In the genomic region with DNA sequence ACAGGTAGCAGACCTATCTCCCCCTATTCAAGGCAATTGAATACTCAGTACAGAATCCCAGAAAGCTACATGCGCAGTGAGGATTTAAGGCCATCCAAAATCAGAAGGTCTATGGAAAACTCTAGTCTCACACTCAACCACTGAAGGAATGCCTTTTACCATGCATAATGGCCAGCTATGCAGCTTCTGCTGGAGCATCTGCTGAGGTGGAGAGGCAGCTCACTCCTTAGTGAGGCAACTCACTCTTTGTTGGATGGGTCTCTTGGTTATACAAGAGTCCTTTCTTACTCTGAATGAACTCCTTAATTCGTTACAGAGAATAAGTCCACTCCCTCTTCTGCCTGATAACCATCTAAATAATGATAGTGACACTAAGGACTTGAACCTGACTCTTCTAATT, we compare ENCODE assay signal across 18 cellular contexts.
DNase-seq lines count a peak whose midpoint lies in the region; ATAC-seq, FAIRE-seq and TF ChIP-seq lines count a peak whose summit lies in the region.
"Had no signal": no experiment of that assay in that cellular context is flagged by ENCODE, and none has a peak within 500 bp of the region (broad histone marks: within the 10 kb centered on the region; RNA-seq: fewer than 3 reads in every experiment).

No MANE protein-coding gene starts in this region.

- no peaks in the 10 kb centered on the region for H3K4me1 Mint-ChIP-seq in activated T-helper 2 cell treated with anti-CD3 and anti-CD28 coated beads, Interferon-gamma antibody, Interleukin-2, Interleukin-4, amounts not matched to agents 10 μg/mL and 5 μg/mL and 100 μg/mL, durations not matched to agents 14 hours and 24 hours and 36 hours (ENCODE audit: low read depth)
- no peaks in the 10 kb centered on the region for H3K4me1 Mint-ChIP-seq in CD8-positive, alpha-beta T cell (ENCODE audit: low read depth)
- H3K4me1 Mint-ChIP-seq: CD8-positive, alpha-beta memory T cell had no signal

- H3K36me3 ChIP-seq in SK-N-SH (replicated peaks in 1 of 2; ENCODE audit: control insufficient read depth in 1 of 2, insufficient read depth in 2 of 2, low read length in 1 of 2) (no peaks in the 10 kb centered on the region), IMR-90 (ENCODE audit: control insufficient read depth, insufficient read depth, low read length) (no peaks in the 10 kb centered on the region), H1 (ENCODE audit: control insufficient read depth in 2 of 4, insufficient read depth in 4 of 4, low read length in 3 of 4) (no peaks in the 10 kb centered on the region)
- H3K36me3 ChIP-seq in CD8-positive, alpha-beta T cell (ENCODE audit: insufficient read depth, low read length): no peaks in the 10 kb centered on the region
- H3K36me3 ChIP-seq: BE2C had no signal

- DNase-seq in SK-N-SH (no peak), IMR-90 (no peak), H1 (ENCODE audit: low read depth in 1 of 2, low spot score in 2 of 2) (no peak), NCI-H82 treated with DMSO at 0.1 percent for 48 hours (lab: John Stamatoyannopoulos, UW; ENCODE audit: unreplicated experiment) (no peak)
- DNase-seq in activated T-helper 2 cell treated with anti-CD3 and anti-CD28 coated beads, Interferon-gamma antibody, Interleukin-2, Interleukin-4, amounts not matched to agents 10 μg/mL and 5 μg/mL and 100 μg/mL, durations not matched to agents 14 hours and 24 hours and 36 hours (ENCODE audit: low spot score): no peak
- no peak for DNase-seq in CD8-positive, alpha-beta T cell
- DNase-seq: 8988T; ACHN; BE2C; Caco-2; CD8-positive, alpha-beta memory T cell; DND-41; GF-D8; H7 had no signal

- H3K14ac ChIP-seq in IMR-90 (replicated peaks; ENCODE audit: low read depth, low read length) (no peak overlapping the region; the same call in 1 of the 2 replicates), H1 (ENCODE audit: insufficient read length) (no peak overlapping the region)

- H2BK120ac ChIP-seq in IMR-90 (ENCODE audit: low read depth, low read length) (no peak overlapping the region), H1 (replicated peaks; ENCODE audit: low read depth, low read length) (no peak overlapping the region)

- H3K9me1 ChIP-seq in IMR-90 (ENCODE audit: insufficient read depth, low read length): peaks cover 3% of the 10 kb centered on the region; the same call in 1 of the 2 replicates

- 0 out of 4 replicates have a peak overlapping the region, but pooled peaks of 1 of the 2 experiments have one; percentile 31 for H3K27ac ChIP-seq in SK-N-SH (ENCODE audit: low read depth in 2 of 2, low read length in 1 of 2)
- no peak overlapping the region for H3K27ac ChIP-seq in IMR-90 (ENCODE audit: insufficient read depth, low read length)
- H3K27ac ChIP-seq in H1 (ENCODE audit: low read depth, low read length): no peak overlapping the region
- H3K27ac ChIP-seq in CD8-positive, alpha-beta T cell (ENCODE audit: low read depth, low read length): no peak overlapping the region
- H3K27ac ChIP-seq: C4-2B had no signal

- H2AK9ac ChIP-seq in IMR-90 (replicated peaks; ENCODE audit: low read depth, low read length, poor library complexity): no peak overlapping the region

- H4K91ac ChIP-seq in IMR-90 (ENCODE audit: insufficient read depth, low read depth, low read length): no peak overlapping the region; the same call in 1 of the 2 replicates
- no peak overlapping the region for H4K91ac ChIP-seq in H1 (replicated peaks; ENCODE audit: insufficient read length, low read length)

- no TSS peak for BruUV-seq in IMR-90 (replicated peaks; lab: Mats Ljungman, UMichigan)

- H4K5ac ChIP-seq in IMR-90 (ENCODE audit: low read depth, low read length): no peak overlapping the region
- H4K5ac ChIP-seq in H1 (ENCODE audit: insufficient read length, low read depth, low read length): no peak overlapping the region

- 0 out of 2 replicates have a peak overlapping the region, but pooled peaks have one; percentile 53 for H3K4ac ChIP-seq in IMR-90 (ENCODE audit: low read depth, low read length)
- no peak overlapping the region for H3K4ac ChIP-seq in H1 (replicated peaks; ENCODE audit: insufficient read length, low read depth, low read length)

- intact Hi-C loops in IMR-90 (cut with micrococcal nuclease): loop anchor here (10.0 kb wide), 1 partner anchor 288 kb away; a partner anchor contains a TSS
- intact Hi-C loops in activated T-helper 2 cell treated with anti-CD3 and anti-CD28 coated beads, Interferon-gamma antibody, Interleukin-2, Interleukin-4, amounts not matched to agents 10 μg/mL and 5 μg/mL and 100 μg/mL, durations not matched to agents 14 hours and 24 hours and 36 hours (cut with micrococcal nuclease): no loop called here
- intact Hi-C loops in CD8-positive, alpha-beta T cell (cut with DNase I, micrococcal nuclease): no loop called here

- no peak for TF ChIP-seq RAD21 in SK-N-SH (IDR thresholded peaks at IDR 0.05; ENCODE audit: low read length)
- TF ChIP-seq RAD21 in IMR-90 (IDR thresholded peaks at IDR 0.05; ENCODE audit: low read length): no peak
- TF ChIP-seq RAD21 in H1 (IDR thresholded peaks at IDR 0.05 in 1 of 2, conservative IDR thresholded peaks at IDR 0.05 in 1 of 2; ENCODE audit: low read depth in 2 of 2, low read length in 2 of 2): no peak

- FAIRE-seq in H1 (lab: Jason Lieb, UNC): no peak
- FAIRE-seq: GM19239 had no signal

- no peak overlapping the region for H3K4me2 ChIP-seq in SK-N-SH
- no peak overlapping the region for H3K4me2 ChIP-seq in IMR-90 (ENCODE audit: low read depth, low read length)
- no peak overlapping the region for H3K4me2 ChIP-seq in H1 (ENCODE audit: insufficient read depth in 1 of 2, low read depth in 2 of 2, low read length in 2 of 2)

- H3K9ac ChIP-seq in SK-N-SH: no peak overlapping the region
- H3K9ac ChIP-seq in IMR-90 (ENCODE audit: low read depth, low read length): no peak overlapping the region
- no peak overlapping the region for H3K9ac ChIP-seq in H1 (replicated peaks in 1 of 4; ENCODE audit: extremely low read depth in 1 of 4, low read depth in 3 of 4, low read length in 3 of 4)

- H3K4me3 Mint-ChIP-seq in activated T-helper 2 cell treated with anti-CD3 and anti-CD28 coated beads, Interferon-gamma antibody, Interleukin-2, Interleukin-4, amounts not matched to agents 10 μg/mL and 5 μg/mL and 100 μg/mL, durations not matched to agents 14 hours and 24 hours and 36 hours (ENCODE audit: low read depth): no peak overlapping the region
- no peak overlapping the region for H3K4me3 Mint-ChIP-seq in CD8-positive, alpha-beta T cell
- H3K4me3 Mint-ChIP-seq: CD8-positive, alpha-beta memory T cell had no signal

- WGBS in SK-N-SH (ENCODE audit: low lambda C conversion rate): 78% methylated on average over 2 of the region's 2 CpGs
- no CpG with 5 or more reads among the region's 2 CpGs for WGBS in IMR-90 (ENCODE audit: extremely low coverage in 2 of 2, insufficient read length in 1 of 2), 2 experiments
- 84% methylated on average over 2 of the region's 2 CpGs; no CpG with 5 or more reads in 1 of the 2 experiments for WGBS in H1 (ENCODE audit: extremely low coverage in 1 of 2, insufficient coverage in 1 of 2, insufficient read length in 1 of 2, insufficient replicate concordance in 2 of 2, low coverage in 1 of 2, low lambda C conversion rate in 2 of 2, missing lambda C conversion rate in 1 of 2), 2 experiments

- peak overlapping the region; percentile 56 for H2BK15ac ChIP-seq in IMR-90 (ENCODE audit: low read depth, low read length)
- no peak overlapping the region for H2BK15ac ChIP-seq in H1 (ENCODE audit: low read length)

- H3K23me2 ChIP-seq in H1 (ENCODE audit: low read depth, low read length): no peaks in the 10 kb centered on the region

- H4K8ac ChIP-seq in IMR-90 (ENCODE audit: low read depth in 2 of 2, low read length in 2 of 2) (no peak overlapping the region), H1 (ENCODE audit: extremely low read depth, insufficient read depth, low read length) (no peak overlapping the region)

- POLR2A ChIA-PET in SK-N-SH (lab: Yijun Ruan, JAX): no interaction called here
- POLR2A ChIA-PET in IMR-90 (lab: Charles Lee; ENCODE audit: unreplicated experiment): no interaction called here
- POLR2A ChIA-PET in H1 (lab: Charles Lee; ENCODE audit: partially characterized antibody): no interaction called here
- POLR2A ChIA-PET in CD8-positive, alpha-beta T cell (lab: Charles Lee): no interaction called here

- peak overlapping the region; percentile 42 for H2BK5ac ChIP-seq in IMR-90 (ENCODE audit: low read depth, low read length, poor library complexity, severe bottlenecking)
- no peak overlapping the region for H2BK5ac ChIP-seq in H1 (ENCODE audit: low read depth, low read length)

- H2AK5ac ChIP-seq in IMR-90 (ENCODE audit: low read depth, low read length) (peak overlapping the region; percentile 13; the same call in 1 of the 2 replicates), H1 (ENCODE audit: low read depth, low read length) (no peak overlapping the region)

- no peak overlapping the region for H3K23ac ChIP-seq in IMR-90 (ENCODE audit: low read depth, low read length)
- no peak overlapping the region for H3K23ac ChIP-seq in H1 (ENCODE audit: insufficient read length)

- TF ChIP-seq POLR2A in IMR-90 (IDR thresholded peaks at IDR 0.05; ENCODE audit: low read depth, low read length) (no peak), H1 (IDR thresholded peaks at IDR 0.05; ENCODE audit: control extremely low read depth in 1 of 2, low read depth in 2 of 2, low read length in 2 of 2) (no peak)

- no peaks in the 10 kb centered on the region for H3K36me3 Mint-ChIP-seq in activated T-helper 2 cell treated with anti-CD3 and anti-CD28 coated beads, Interferon-gamma antibody, Interleukin-2, Interleukin-4, amounts not matched to agents 10 μg/mL and 5 μg/mL and 100 μg/mL, durations not matched to agents 14 hours and 24 hours and 36 hours (ENCODE audit: low read depth)
- no peaks in the 10 kb centered on the region for H3K36me3 Mint-ChIP-seq in CD8-positive, alpha-beta T cell
- H3K36me3 Mint-ChIP-seq: CD8-positive, alpha-beta memory T cell had no signal

- peaks cover 1% of the 10 kb centered on the region for H3K27me3 Mint-ChIP-seq in activated T-helper 2 cell treated with anti-CD3 and anti-CD28 coated beads, Interferon-gamma antibody, Interleukin-2, Interleukin-4, amounts not matched to agents 10 μg/mL and 5 μg/mL and 100 μg/mL, durations not matched to agents 14 hours and 24 hours and 36 hours (ENCODE audit: low read depth)
- peaks cover 3% of the 10 kb centered on the region for H3K27me3 Mint-ChIP-seq in CD8-positive, alpha-beta T cell (ENCODE audit: low read depth)
- H3K27me3 Mint-ChIP-seq: CD8-positive, alpha-beta memory T cell had no signal

- H3K9me2 ChIP-seq in SK-N-SH: no peaks in the 10 kb centered on the region

- dilution Hi-C loops in IMR-90 (cut with HindIII; ENCODE audit: low sequenced_read_pairs, unreplicated experiment): no loop called here

- H2BK20ac ChIP-seq in IMR-90 (ENCODE audit: low read depth, low read length): peak overlapping the region; percentile 27; the same call in 1 of the 2 replicates
- H2BK20ac ChIP-seq in H1 (ENCODE audit: low read length): no peak overlapping the region

- no peaks in the 10 kb centered on the region for H4K20me1 ChIP-seq in SK-N-SH (ENCODE audit: insufficient read depth)
- no peaks in the 10 kb centered on the region for H4K20me1 ChIP-seq in IMR-90 (ENCODE audit: insufficient read depth, low read length)
- no peaks in the 10 kb centered on the region for H4K20me1 ChIP-seq in H1 (replicated peaks in 1 of 2; ENCODE audit: control insufficient read depth in 1 of 2, insufficient read depth in 2 of 2, low read length in 2 of 2)

- no peak overlapping the region for H3K56ac ChIP-seq in IMR-90 (ENCODE audit: extremely low read depth, insufficient read depth, low read length)
- H3K56ac ChIP-seq in H1 (replicated peaks; ENCODE audit: insufficient read length, low read depth, low read length): no peak overlapping the region

- no peak for ATAC-seq in SK-N-SH treated with all-trans-retinoic acid at 6 μM for 48 hours
- no peak; the same call in 1 of the 2 replicates for ATAC-seq in IMR-90 (ENCODE audit: low read depth)
- no peak for ATAC-seq in HG02840 (IDR thresholded peaks at IDR 0.05; ENCODE audit: low FRiP score, unreplicated experiment)
- no peak for ATAC-seq in CD8-positive, alpha-beta T cell

- in situ Hi-C loops in IMR-90 (cut with MboI; ENCODE audit: low sequenced_read_pairs): no loop called here

- H3K27me3 ChIP-seq in SK-N-SH (ENCODE audit: insufficient read depth): no peaks in the 10 kb centered on the region
- no peaks in the 10 kb centered on the region for H3K27me3 ChIP-seq in IMR-90 (ENCODE audit: control insufficient read depth, insufficient read depth, low read length)
- no peaks in the 10 kb centered on the region for H3K27me3 ChIP-seq in H1 (replicated peaks in 1 of 4; ENCODE audit: control insufficient read depth in 3 of 4, extremely low read depth in 1 of 4, insufficient read depth in 3 of 4, low read length in 3 of 4)
- H3K27me3 ChIP-seq in CD8-positive, alpha-beta T cell (ENCODE audit: insufficient read depth, low read length): no peaks in the 10 kb centered on the region
- H3K27me3 ChIP-seq: BE2C had no signal

- H3K27ac Mint-ChIP-seq in activated T-helper 2 cell treated with anti-CD3 and anti-CD28 coated beads, Interferon-gamma antibody, Interleukin-2, Interleukin-4, amounts not matched to agents 10 μg/mL and 5 μg/mL and 100 μg/mL, durations not matched to agents 14 hours and 24 hours and 36 hours: no peak overlapping the region
- no peak overlapping the region for H3K27ac Mint-ChIP-seq in CD8-positive, alpha-beta T cell
- H3K27ac Mint-ChIP-seq: CD8-positive, alpha-beta memory T cell had no signal

- H3K79me1 ChIP-seq in IMR-90 (ENCODE audit: low read depth in 1 of 2, low read length in 2 of 2) (no peaks in the 10 kb centered on the region), H1 (ENCODE audit: low read depth, low read length) (no peaks in the 10 kb centered on the region)

- no peaks in the 10 kb centered on the region for H3K9me3 ChIP-seq in SK-N-SH
- H3K9me3 ChIP-seq in IMR-90 (ENCODE audit: control insufficient read depth, insufficient read depth, low read length): no peaks in the 10 kb centered on the region
- H3K9me3 ChIP-seq in H1 (ENCODE audit: insufficient read depth in 2 of 2, low read depth in 1 of 2, low read length in 1 of 2): no peaks in the 10 kb centered on the region
- no peaks in the 10 kb centered on the region for H3K9me3 ChIP-seq in CD8-positive, alpha-beta T cell (ENCODE audit: low read length)
- H3K9me3 ChIP-seq: BE2C, Caco-2 had no signal

- no peaks in the 10 kb centered on the region for H3F3A ChIP-seq in SK-N-SH (replicated peaks; ENCODE audit: insufficient read depth)

- H3K9me3 Mint-ChIP-seq in activated T-helper 2 cell treated with anti-CD3 and anti-CD28 coated beads, Interferon-gamma antibody, Interleukin-2, Interleukin-4, amounts not matched to agents 10 μg/mL and 5 μg/mL and 100 μg/mL, durations not matched to agents 14 hours and 24 hours and 36 hours: no peaks in the 10 kb centered on the region
- no peaks in the 10 kb centered on the region for H3K9me3 Mint-ChIP-seq in CD8-positive, alpha-beta T cell

- H3K18ac ChIP-seq in IMR-90 (ENCODE audit: low read depth, low read length) (peak overlapping the region; percentile 24; the same call in 1 of the 2 replicates), H1 (ENCODE audit: extremely low read depth, low read length) (no peak overlapping the region)

- H3K4me3 ChIP-seq in SK-N-SH (ENCODE audit: low read depth in 2 of 2, low read length in 1 of 2) (no peak overlapping the region), IMR-90 (ENCODE audit: insufficient read depth, low read depth, low read length) (no peak overlapping the region), H1 (ENCODE audit: extremely low read depth in 1 of 4, insufficient read depth in 2 of 4, low read depth in 3 of 4, low read length in 4 of 4) (no peak overlapping the region)
- no peak overlapping the region for H3K4me3 ChIP-seq in CD8-positive, alpha-beta T cell (ENCODE audit: low read depth, low read length)

- H2BK12ac ChIP-seq in H1 (ENCODE audit: low read depth, low read length): no peak overlapping the region

- TF ChIP-seq CTCF in SK-N-SH (IDR thresholded peaks at IDR 0.05) (no peak), IMR-90 (conservative IDR thresholded peaks at IDR 0.05; ENCODE audit: low read depth, low read length) (no peak), H1 (IDR thresholded peaks at IDR 0.05; ENCODE audit: control extremely low read depth in 1 of 3, insufficient read depth in 1 of 3, low read depth in 1 of 3, low read length in 3 of 3) (no peak)
- no peak for TF ChIP-seq CTCF in CD8-positive, alpha-beta T cell (IDR thresholded peaks at IDR 0.05)

- TF ChIP-seq EP300 in SK-N-SH (IDR thresholded peaks at IDR 0.05; ENCODE audit: borderline replicate concordance in 1 of 2, low read depth in 1 of 2, low read length in 1 of 2) (no peak), H1 (IDR thresholded peaks at IDR 0.05; ENCODE audit: borderline replicate concordance in 1 of 2, low read depth in 2 of 2, low read length in 2 of 2) (no peak)

- CTCF ChIA-PET in SK-N-SH (lab: Yijun Ruan, JAX) (interaction anchor here (1.0 kb wide), 1 partner anchor 21 kb away, joined by 3 read pairs; no protein-coding TSS in a partner anchor), IMR-90 (lab: Yijun Ruan, JAX) (no interaction called here), H1 (lab: Charles Lee; ENCODE audit: partially characterized antibody) (interaction anchor here (1.0 kb wide), 1 partner anchor 9 kb away, joined by 3 read pairs; no protein-coding TSS in a partner anchor)
- CTCF ChIA-PET in CD8-positive, alpha-beta T cell (lab: Charles Lee): no interaction called here

- H3K4me1 ChIP-seq in SK-N-SH (ENCODE audit: control insufficient read depth in 1 of 2, insufficient read depth in 2 of 2, low read depth in 1 of 2, low read length in 1 of 2) (peaks cover 3 to 49% of the 10 kb centered on the region in 2 experiments), IMR-90 (ENCODE audit: control insufficient read depth, insufficient read depth, low read length) (peaks cover 1% of the 10 kb centered on the region; the same call in 1 of the 2 replicates), H1 (replicated peaks in 1 of 4; ENCODE audit: control insufficient read depth in 3 of 4, insufficient read depth in 4 of 4, low read length in 3 of 4) (peaks cover 0 to 9% (median 0%) of the 10 kb centered on the region in 4 experiments; a peak in 1 of 7 replicates)
- no peaks in the 10 kb centered on the region for H3K4me1 ChIP-seq in CD8-positive, alpha-beta T cell (ENCODE audit: insufficient read depth, low read length)

- H2AFZ ChIP-seq in SK-N-SH (ENCODE audit: low read depth): no peak overlapping the region
- H2AFZ ChIP-seq in IMR-90 (replicated peaks; ENCODE audit: low read length, poor library complexity): no peak overlapping the region
- 0 out of 2 replicates have a peak overlapping the region, but pooled peaks have one; percentile 30 for H2AFZ ChIP-seq in H1 (ENCODE audit: low read length)

- no peaks in the 10 kb centered on the region for H3K79me2 ChIP-seq in SK-N-SH (ENCODE audit: insufficient read depth)
- H3K79me2 ChIP-seq in H1 (ENCODE audit: control insufficient read depth in 1 of 2, insufficient read depth in 2 of 2, low read length in 2 of 2): no peaks in the 10 kb centered on the region

Comparison
In these comparisons a context has a peak if more than half of its experiments do, and no peak if none do; other contexts are left out.
1. CTCF ChIA-PET loops: an anchor here in SK-N-SH (1.0 kb wide) and H1 (1.0 kb wide); none called in IMR-90 and CD8-positive, alpha-beta T cell.